In the genomic region with DNA sequence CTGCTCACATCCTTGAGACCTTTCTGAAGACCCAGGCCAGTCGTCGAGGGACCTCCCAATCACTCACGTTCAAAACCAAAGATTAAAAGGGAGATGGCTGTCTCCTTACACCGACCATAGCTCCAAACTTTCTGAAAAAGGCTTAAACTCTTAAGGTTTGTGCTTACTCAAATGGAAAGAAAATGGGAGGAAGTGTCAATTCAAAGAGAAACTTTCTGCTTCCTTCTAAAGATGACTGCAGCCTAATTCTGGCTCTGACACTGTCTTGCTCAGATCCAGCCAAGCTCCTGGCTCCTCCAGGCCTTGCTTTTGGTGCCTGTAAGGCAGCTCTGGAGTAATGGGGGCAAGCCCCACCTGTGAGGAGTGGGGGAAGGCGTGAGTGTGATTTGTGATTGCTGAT, we compare ENCODE assay signal across 11 cellular contexts. TPM values are rescaled to one million over a fixed set of nuclear protein-coding genes. Genes with fewer than 3 reads are reported as not detected.
A peak's percentile ranks its signal among the peaks of the same experiment; 100 is the strongest.
DNase-seq lines count a peak whose midpoint lies in the region; ATAC-seq and TF ChIP-seq lines count a peak whose summit lies in the region.
"Had no signal": no experiment of that assay in that cellular context is flagged by ENCODE, and none has a peak within 500 bp of the region (broad histone marks: within the 10 kb centered on the region; RNA-seq: fewer than 3 reads in every experiment).

No MANE protein-coding gene starts in this region.

- ATAC-seq in HG02840 (IDR thresholded peaks at IDR 0.05; ENCODE audit: low FRiP score, unreplicated experiment) (peak; percentile 56), HG03521 (IDR thresholded peaks at IDR 0.05; ENCODE audit: unreplicated experiment) (no peak)
- peak; percentile 93 to 94 for ATAC-seq in activated T-cell treated with anti-CD3 and anti-CD28 coated beads, Interleukin-2, amount 50 U/mL, for 72 hours (replicated peaks in 1 of 2)

- peaks cover 25% of the 10 kb centered on the region for H3K4me1 Mint-ChIP-seq in activated T-cell treated with anti-CD3 and anti-CD28 coated beads, Interleukin-2, amount 50 U/mL, for 72 hours (ENCODE audit: low read depth)

- no peaks in the 10 kb centered on the region for H3K36me3 ChIP-seq in PC-9 (ENCODE audit: low read depth)
- H3K36me3 ChIP-seq: prostate gland had no signal

- POLR2A ChIA-PET in PC-9 (lab: Charles Lee; ENCODE audit: unreplicated experiment) = interaction anchor here (0.6 kb wide), 1 partner anchor 361 kb away, joined by 10 read pairs; no protein-coding TSS in a partner anchor

- no peak overlapping the region for H3K27ac ChIP-seq in PC-9
- H3K27ac ChIP-seq: prostate gland had no signal

- no peaks in the 10 kb centered on the region for H3K79me2 ChIP-seq in PC-9 (ENCODE audit: low read depth)

- H3K4me1 ChIP-seq in PC-9 (replicated peaks; ENCODE audit: insufficient read depth) = peaks cover 56% of the 10 kb centered on the region
- H3K4me1 ChIP-seq: prostate gland had no signal

- CTCF ChIA-PET in PC-9 (lab: Charles Lee) = interaction anchor here (0.5 to 1.0 kb wide), 3 partner anchors 10 to 115 kb away, joined by 3 to 7 read pairs (median 5); no protein-coding TSS in a partner anchor

- H3F3A ChIP-seq in PC-9 (ENCODE audit: insufficient read depth, low read depth) = peaks cover 14% of the 10 kb centered on the region

- H3K27me3 ChIP-seq in PC-9 (ENCODE audit: insufficient read depth, low read depth) = no peaks in the 10 kb centered on the region

- no peak for TF ChIP-seq CTCF in PC-9 (conservative IDR thresholded peaks at IDR 0.05)

- intact Hi-C loops in PC-9 (cut with micrococcal nuclease; ENCODE audit: unreplicated experiment) = loop anchor here (5.0 kb wide), 2 partner anchors 42 to 413 kb away; no protein-coding TSS in a partner anchor

- H3K9me3 ChIP-seq in PC-9 (ENCODE audit: insufficient read depth, low read depth) = no peaks in the 10 kb centered on the region
- H3K9me3 ChIP-seq: prostate gland had no signal

- H3K4me2 ChIP-seq in PC-9 = no peak overlapping the region

- H3K27me3 Mint-ChIP-seq in activated T-cell treated with anti-CD3 and anti-CD28 coated beads, Interleukin-2, amount 50 U/mL, for 72 hours (ENCODE audit: low read depth) = peaks cover 26% of the 10 kb centered on the region

- H3K9me3 Mint-ChIP-seq in activated T-cell treated with anti-CD3 and anti-CD28 coated beads, Interleukin-2, amount 50 U/mL, for 72 hours = no peaks in the 10 kb centered on the region
- H3K9me3 Mint-ChIP-seq: stimulated activated naive CD8-positive, alpha-beta T cell treated with anti-CD3 and anti-CD28 coated beads, Interleukin-15, Interleukin-2, amounts not matched to agents 100 ng/mL and 50 ng/mL, for 24 hours had no signal

- H3K36me3 Mint-ChIP-seq in activated T-cell treated with anti-CD3 and anti-CD28 coated beads, Interleukin-2, amount 50 U/mL, for 72 hours (ENCODE audit: insufficient read depth in 2 of 2) = no peaks in the 10 kb centered on the region

- BruUV-seq in PC-9 (replicated peaks; lab: Mats Ljungman, UMichigan) = no TSS peak

- DNase-seq in stimulated activated CD4-positive, alpha-beta T cell treated with anti-CD3 and anti-CD28 coated beads, Interleukin-2, amount 100 ng/mL, for 48 hours = peak; percentile 11 to 15
- no peak for DNase-seq in stimulated activated CD4-positive, alpha-beta T cell treated with anti-CD3 and anti-CD28 coated beads, Interleukin-4, amount 100 ng/mL, for 1 hour
- peak; percentile 46 to 51 for DNase-seq in activated T-cell treated with anti-CD3 and anti-CD28 coated beads, Interleukin-2, amount 50 U/mL, for 72 hours
- DNase-seq in NCI-H1105 treated with DMSO at 0.1 percent for 48 hours (lab: John Stamatoyannopoulos, UW) = no peak
- DNase-seq in effector CD4-positive, alpha-beta T cell = no peak
- DNase-seq in PC-9 = no peak
- DNase-seq: NCI-H1436 had no signal

- H3K4me3 Mint-ChIP-seq in activated T-cell treated with anti-CD3 and anti-CD28 coated beads, Interleukin-2, amount 50 U/mL, for 72 hours = no peak overlapping the region
- H3K4me3 Mint-ChIP-seq: stimulated activated naive CD8-positive, alpha-beta T cell treated with anti-CD3 and anti-CD28 coated beads, Interleukin-15, Interleukin-2, amounts not matched to agents 100 ng/mL and 50 ng/mL, for 24 hours had no signal

- H3K27ac Mint-ChIP-seq in activated T-cell treated with anti-CD3 and anti-CD28 coated beads, Interleukin-2, amount 50 U/mL, for 72 hours = no peak overlapping the region
- H3K27ac Mint-ChIP-seq: stimulated activated naive CD8-positive, alpha-beta T cell treated with anti-CD3 and anti-CD28 coated beads, Interleukin-15, Interleukin-2, amounts not matched to agents 100 ng/mL and 50 ng/mL, for 24 hours had no signal

- H3K4me3 ChIP-seq in PC-9 = no peak overlapping the region
- H3K4me3 ChIP-seq: prostate gland had no signal

- H3K9me2 ChIP-seq in PC-9 (ENCODE audit: insufficient read depth) = no peaks in the 10 kb centered on the region

- no peaks in the 10 kb centered on the region for H4K20me1 ChIP-seq in PC-9 (ENCODE audit: insufficient read depth)

- no peak overlapping the region for H2AFZ ChIP-seq in PC-9

RNA-seq across cellular contexts. Expression of gene WSB1, which starts 54.9 kb away (rescaled TPM):
- 100 to 1,000 TPM; 104 to 126 TPM for total RNA-seq in activated T-cell treated with anti-CD3 and anti-CD28 coated beads, Interleukin-2, amount 50 U/mL, for 72 hours
- 66.2 and 101 TPM in 2 replicates for total RNA-seq in PC-9 (2021)

Comparison
In these comparisons a context has a peak if more than half of its experiments do, and no peak if none do; other contexts are left out.
1. DNase-seq: peak in stimulated activated CD4-positive, alpha-beta T cell treated with anti-CD3 and anti-CD28 coated beads, Interleukin-2, amount 100 ng/mL, for 48 hours (2 of 2) and activated T-cell treated with anti-CD3 and anti-CD28 coated beads, Interleukin-2, amount 50 U/mL, for 72 hours (2 of 2); none in stimulated activated CD4-positive, alpha-beta T cell treated with anti-CD3 and anti-CD28 coated beads, Interleukin-4, amount 100 ng/mL, for 1 hour (single experiment), NCI-H1105 treated with DMSO at 0.1 percent for 48 hours (single experiment), effector CD4-positive, alpha-beta T cell (single experiment) and PC-9 (0 of 2).